In genomic region chr2:149825473-149825872, GRCh38 we compare ENCODE assay signal across 23 cellular contexts.
DNase-seq lines count a peak whose midpoint lies in the region; ATAC-seq, FAIRE-seq and TF ChIP-seq lines count a peak whose summit lies in the region.
"Had no signal": no experiment of that assay in that cellular context is flagged by ENCODE, and none has a peak within 500 bp of the region (broad histone marks: within the 10 kb centered on the region; RNA-seq: fewer than 3 reads in every experiment).

No MANE protein-coding gene starts in this region.

- H3K4me3 Mint-ChIP-seq in MCF 10A (ENCODE audit: unreplicated experiment) (no peak overlapping the region), immature natural killer cell (no peak overlapping the region)
- H3K4me3 Mint-ChIP-seq: CD14-positive monocyte; CD4-positive, alpha-beta T cell; CD8-positive, alpha-beta memory T cell; H9 had no signal

- intact Hi-C loops in MCF 10A (cut with micrococcal nuclease), result no loop called here
- intact Hi-C loops in breast epithelium (cut with DNase I; ENCODE audit: low total_unique reads), result no loop called here
- intact Hi-C loops in posterior cingulate gyrus (cut with DNase I), result no loop called here

- H3K9me3 ChIP-seq in breast epithelium, result no peaks in the 10 kb centered on the region
- H3K9me3 ChIP-seq: BE2C had no signal

- no peaks in the 10 kb centered on the region for H3K4me1 ChIP-seq in breast epithelium
- H3K4me1 ChIP-seq: BE2C had no signal

- DNase-seq in MCF 10A (ENCODE audit: unreplicated experiment) (no peak), breast epithelium (ENCODE audit: low spot score in 2 of 2) (no peak), bronchial epithelial cell (ENCODE audit: low read depth) (peak; percentile 64), immature natural killer cell (no peak), posterior cingulate gyrus (no peak)
- DNase-seq: ACHN; AML-193; BE2C; CD4-positive, alpha-beta T cell; CD8-positive, alpha-beta memory T cell; DMS53; DMS79 treated with DMSO at 0.1 percent for 48 hours; GF-D8; GM23248; H9 had no signal

- ATAC-seq in esophagus mucosa (peak; percentile 76), GM19035 (IDR thresholded peaks at IDR 0.05; ENCODE audit: unreplicated experiment) (no peak)

- H3K36me3 ChIP-seq in breast epithelium (no peaks in the 10 kb centered on the region), bronchial epithelial cell (ENCODE audit: control insufficient read depth, insufficient read depth, low read length) (no peaks in the 10 kb centered on the region)
- H3K36me3 ChIP-seq: BE2C; BLaER1 treated with 17β-estradiol and CSF1 and Interleukin-3, amounts not matched to agents 10 nM and 100 nM had no signal

- BruUV-seq in MCF 10A (replicated peaks; lab: Mats Ljungman, UMichigan), result no TSS peak

- CTCF ChIA-PET in MCF 10A (lab: Yijun Ruan, JAX), result no interaction called here

- peaks cover 24% of the 10 kb centered on the region for H3K4me1 Mint-ChIP-seq in MCF 10A (ENCODE audit: insufficient read depth, unreplicated experiment)
- H3K4me1 Mint-ChIP-seq in immature natural killer cell, result no peaks in the 10 kb centered on the region
- H3K4me1 Mint-ChIP-seq: CD14-positive monocyte; CD8-positive, alpha-beta memory T cell had no signal

- no peak for TF ChIP-seq CTCF in MCF 10A (IDR thresholded peaks at IDR 0.05; ENCODE audit: unreplicated experiment)
- TF ChIP-seq CTCF in breast epithelium (IDR thresholded peaks at IDR 0.05), result no peak
- TF ChIP-seq CTCF in bronchial epithelial cell (IDR thresholded peaks at IDR 0.05; ENCODE audit: insufficient read depth, low read length, severe bottlenecking), result no peak

- H3K27me3 Mint-ChIP-seq in MCF 10A (ENCODE audit: insufficient read depth, unreplicated experiment) (no peaks in the 10 kb centered on the region), immature natural killer cell (ENCODE audit: low read depth in 3 of 3) (peaks cover 0 to 2% (median 0%) of the 10 kb centered on the region in 3 donors)
- H3K27me3 Mint-ChIP-seq: CD4-positive, alpha-beta T cell; CD8-positive, alpha-beta memory T cell had no signal

- H3K9me3 Mint-ChIP-seq in MCF 10A (ENCODE audit: unreplicated experiment) (no peaks in the 10 kb centered on the region), immature natural killer cell (peaks cover 0 to 24% (median 4%) of the 10 kb centered on the region in 6 donors)
- H3K9me3 Mint-ChIP-seq: H9 had no signal

- TF ChIP-seq POLR2A in breast epithelium (IDR thresholded peaks at IDR 0.05), result no peak

- H3K36me3 Mint-ChIP-seq in MCF 10A (ENCODE audit: insufficient read depth, unreplicated experiment) (no peaks in the 10 kb centered on the region), immature natural killer cell (no peaks in the 10 kb centered on the region)
- H3K36me3 Mint-ChIP-seq: CD14-positive monocyte; CD8-positive, alpha-beta memory T cell had no signal

- H3K4me3 ChIP-seq in breast epithelium (no peak overlapping the region), bronchial epithelial cell (ENCODE audit: low read depth, low read length) (no peak overlapping the region)
- H3K4me3 ChIP-seq: BLaER1 treated with 17β-estradiol and CSF1 and Interleukin-3, amounts not matched to agents 10 nM and 100 nM; GM23248 had no signal

- POLR2A ChIA-PET in MCF 10A (lab: Yijun Ruan, JAX), result no interaction called here

- H3K27ac ChIP-seq in breast epithelium, result no peak overlapping the region
- H3K27ac ChIP-seq: 22Rv1; BLaER1 treated with 17β-estradiol and CSF1 and Interleukin-3, amounts not matched to agents 10 nM and 100 nM; GM23248 had no signal

- FAIRE-seq in bronchial epithelial cell (lab: Jason Lieb, UNC), result no peak
- FAIRE-seq: A204.1, GM12891, GM19239 had no signal

- H3K27me3 ChIP-seq in breast epithelium (no peaks in the 10 kb centered on the region), bronchial epithelial cell (ENCODE audit: control insufficient read depth, insufficient read depth, low read length) (no peaks in the 10 kb centered on the region)
- H3K27me3 ChIP-seq: BE2C; BLaER1 treated with 17β-estradiol and CSF1 and Interleukin-3, amounts not matched to agents 10 nM and 100 nM had no signal

- H3K27ac Mint-ChIP-seq in MCF 10A (ENCODE audit: low read depth, unreplicated experiment) (peak overlapping the region; percentile 49), immature natural killer cell (no peak overlapping the region)
- H3K27ac Mint-ChIP-seq: CD14-positive monocyte; CD4-positive, alpha-beta T cell; CD8-positive, alpha-beta memory T cell had no signal
